Comparison of ENCODE assay signal across 1 cellular context in genomic region chr11:72098741-72099140, GRCh38.
TF ChIP-seq lines count a peak whose summit lies in the region.

No MANE protein-coding gene starts in this region.

TF ChIP-seq in K562, 482 proteins besides CTCF, POLR2A, EP300 and RAD21:
- TF ChIP-seq MAX (CRISPR knock-in tag; IDR thresholded peaks at IDR 0.05) = 0 out of 2 replicates have a peak, but pooled peaks have one; percentile 9
- no peak for TF ChIP-seq ZNF561 (CRISPR knock-in tag; conservative IDR thresholded peaks at IDR 0.05)
